Comparison of ENCODE assay signal across 11 cellular contexts in the genomic region with DNA sequence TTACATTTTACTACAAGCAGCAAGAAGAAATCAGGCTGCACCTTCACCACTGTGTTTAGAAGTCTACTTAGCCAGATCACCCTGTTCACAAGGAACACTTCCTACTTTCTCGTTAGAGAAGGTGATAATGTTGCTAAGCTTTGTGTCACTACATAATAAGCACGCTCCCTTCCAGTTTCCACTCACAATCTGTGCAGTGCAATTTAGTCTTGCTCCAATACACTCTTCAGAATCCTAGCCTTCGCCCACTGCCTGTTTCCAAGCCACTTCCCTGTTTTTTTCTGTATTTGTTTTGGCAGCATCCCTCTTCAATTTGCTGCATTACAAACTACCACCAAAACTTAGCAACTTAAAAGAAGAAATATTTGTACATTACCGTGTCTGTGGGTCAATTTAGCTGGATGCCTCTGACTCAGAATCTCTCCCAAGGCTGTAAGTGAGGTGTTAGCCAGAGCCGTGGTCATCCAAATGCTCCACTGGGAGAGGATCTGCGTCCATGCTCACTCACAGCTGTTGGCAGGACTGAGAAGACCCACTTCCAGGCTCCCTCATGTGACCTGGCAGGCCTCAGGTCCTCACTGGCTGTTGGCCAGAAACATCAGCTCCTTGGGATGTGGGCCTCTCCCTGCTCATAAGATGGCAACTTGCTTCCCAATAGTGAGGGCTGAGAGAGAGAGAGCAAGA.
DNase-seq lines count a peak whose midpoint lies in the region; ATAC-seq and TF ChIP-seq lines count a peak whose summit lies in the region.
"Had no signal": no experiment of that assay in that cellular context is flagged by ENCODE, and none has a peak within 500 bp of the region (broad histone marks: within the 10 kb centered on the region; RNA-seq: fewer than 3 reads in every experiment).

No MANE protein-coding gene starts in this region.

- peak; percentile 43 for ATAC-seq in upper lobe of right lung
- no peak for ATAC-seq in GM21786 (IDR thresholded peaks at IDR 0.05; ENCODE audit: unreplicated experiment)
- ATAC-seq: natural killer cell treated with Interleukin-12 subunit alpha and Interleukin-12 subunit beta and Interleukin-15 and Interleukin-18, amount 100 ng/mL, for 72 hours had no signal

- H3K14ac ChIP-seq in neuronal stem cell (ENCODE audit: low read length) = no peak overlapping the region

- H2AK5ac ChIP-seq in neuronal stem cell (ENCODE audit: low read depth, low read length) = no peak overlapping the region

- no peak overlapping the region for H3K18ac ChIP-seq in neuronal stem cell (ENCODE audit: low read length)

- H2AFZ ChIP-seq in neuronal stem cell (ENCODE audit: low read length) = peak overlapping the region; percentile 8

- H3K9ac ChIP-seq in neuronal stem cell (ENCODE audit: low read depth, low read length, poor library complexity) = no peak overlapping the region

- TF ChIP-seq CTCF in fibroblast of mammary gland (conservative IDR thresholded peaks at IDR 0.05; ENCODE audit: control insufficient read depth, insufficient read depth, low read depth, low read length) (no peak), upper lobe of right lung (IDR thresholded peaks at IDR 0.05) (no peak)

- H3K9me3 ChIP-seq in SJCRH30 (replicated peaks) (peaks cover 5% of the 10 kb centered on the region; the same call in 1 of the 2 replicates), neuronal stem cell (replicated peaks in 1 of 2; ENCODE audit: control insufficient read depth in 2 of 2, insufficient read depth in 1 of 2, low read depth in 1 of 2, low read length in 2 of 2) (peaks cover 3 to 12% of the 10 kb centered on the region in 2 donors), upper lobe of right lung (no peaks in the 10 kb centered on the region)
- H3K9me3 ChIP-seq: colonic mucosa had no signal

- no peak overlapping the region for H2BK5ac ChIP-seq in neuronal stem cell (ENCODE audit: low read length)

- DNase-seq in SJCRH30 = peak; percentile 45 to 55
- DNase-seq in fibroblast of mammary gland (ENCODE audit: low read depth) = peak; percentile 99
- no peak for DNase-seq in neuronal stem cell (ENCODE audit: low spot score)
- no peak for DNase-seq in upper lobe of right lung
- DNase-seq in T-helper 9 cell = no peak
- DNase-seq in germinal center (ENCODE audit: low spot score) = no peak
- DNase-seq: activated T-cell treated with anti-CD3 and anti-CD28 coated beads, Interleukin-2, amount 50 U/mL, for 1 hour; colonic mucosa; DND-41 had no signal

- H2BK12ac ChIP-seq in neuronal stem cell (ENCODE audit: low read length) = no peak overlapping the region

- no peak overlapping the region for H3K23ac ChIP-seq in neuronal stem cell (ENCODE audit: low read depth, low read length, poor library complexity)

- H3K4me3 ChIP-seq in SJCRH30 = no peak overlapping the region
- H3K4me3 ChIP-seq in fibroblast of mammary gland (ENCODE audit: control insufficient read depth, low read depth, low read length) = no peak overlapping the region
- H3K4me3 ChIP-seq in neuronal stem cell (ENCODE audit: low read length in 2 of 2) = no peak overlapping the region
- no peak overlapping the region for H3K4me3 ChIP-seq in upper lobe of right lung
- H3K4me3 ChIP-seq: colonic mucosa had no signal

- no peaks in the 10 kb centered on the region for H3K79me1 ChIP-seq in neuronal stem cell (ENCODE audit: low read depth, low read length)

- intact Hi-C loops in upper lobe of right lung (cut with DNase I) = no loop called here

- H2BK120ac ChIP-seq in neuronal stem cell (ENCODE audit: low read depth, low read length) = no peak overlapping the region

- no peak overlapping the region for H3K27ac ChIP-seq in SJCRH30
- peak overlapping the region; percentile 26 for H3K27ac ChIP-seq in neuronal stem cell (replicated peaks; ENCODE audit: low read length)
- no peak overlapping the region for H3K27ac ChIP-seq in upper lobe of right lung
- H3K27ac ChIP-seq: colonic mucosa had no signal

- H2BK15ac ChIP-seq in neuronal stem cell (ENCODE audit: low read length) = no peak overlapping the region

- H3K4me1 ChIP-seq in SJCRH30 (peaks cover 7% of the 10 kb centered on the region), neuronal stem cell (ENCODE audit: control insufficient read depth in 2 of 2, insufficient read depth in 1 of 2, low read depth in 1 of 2, low read length in 2 of 2) (peaks cover 0 to 3% of the 10 kb centered on the region in 2 donors), upper lobe of right lung (no peaks in the 10 kb centered on the region)
- H3K4me1 ChIP-seq: colonic mucosa had no signal

- H4K8ac ChIP-seq in neuronal stem cell (ENCODE audit: low read depth, low read length) = no peak overlapping the region

- no peak overlapping the region for H4K91ac ChIP-seq in neuronal stem cell (ENCODE audit: low read depth, low read length, poor library complexity)

- H3K4me2 ChIP-seq in neuronal stem cell (ENCODE audit: insufficient read depth, low read length, poor library complexity, severe bottlenecking) = no peak overlapping the region

- H3K4ac ChIP-seq in neuronal stem cell (ENCODE audit: low read length) = no peak overlapping the region

- H3K36me3 ChIP-seq in SJCRH30 = no peaks in the 10 kb centered on the region
- H3K36me3 ChIP-seq in neuronal stem cell (replicated peaks in 1 of 2; ENCODE audit: control insufficient read depth in 2 of 2, insufficient read depth in 2 of 2, low read length in 2 of 2) = no peaks in the 10 kb centered on the region
- H3K36me3 ChIP-seq in upper lobe of right lung = no peaks in the 10 kb centered on the region
- H3K36me3 ChIP-seq: colonic mucosa had no signal

- whole genome bisulfite sequencing in neuronal stem cell (ENCODE audit: extremely low coverage in 2 of 2, insufficient read length in 2 of 2, insufficient replicate concordance in 1 of 2), 2 donors = no CpG with 5 or more reads among the region's 6 CpGs

- H3K27me3 ChIP-seq in SJCRH30 (no peaks in the 10 kb centered on the region), neuronal stem cell (ENCODE audit: control insufficient read depth in 3 of 3, insufficient read depth in 3 of 3, low read depth in 1 of 3, low read length in 3 of 3) (no peaks in the 10 kb centered on the region), upper lobe of right lung (no peaks in the 10 kb centered on the region)
- H3K27me3 ChIP-seq: colonic mucosa had no signal

Comparison
In these comparisons a context has a peak if more than half of its experiments do, and no peak if none do; other contexts are left out.
1. DNase-seq: peak in SJCRH30 (2 of 2) and fibroblast of mammary gland (single experiment); none in neuronal stem cell (single experiment), upper lobe of right lung (single experiment), T-helper 9 cell (single experiment) and germinal center (single experiment).